ENCODE assay signal across 8 cellular contexts in the genomic region with DNA sequence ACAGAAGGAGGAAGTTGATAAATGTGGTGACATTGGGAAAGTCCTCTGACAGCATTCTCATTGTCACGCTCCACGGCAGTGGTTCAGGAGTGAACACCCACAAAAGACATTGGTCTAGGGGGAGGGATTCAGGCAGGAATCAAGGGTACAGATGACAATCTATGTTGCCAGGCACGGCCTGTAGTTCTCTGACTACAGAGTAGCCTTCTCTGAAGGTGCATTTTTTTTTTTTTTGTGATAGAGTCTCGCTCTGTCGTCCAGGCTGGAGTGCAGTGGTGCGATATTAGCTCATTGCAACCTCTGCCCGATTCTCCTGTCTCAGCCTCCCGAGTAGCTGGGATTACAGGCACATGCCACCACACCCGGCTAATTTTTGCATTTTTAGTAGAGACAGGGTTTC. TPM values are rescaled to one million over a fixed set of nuclear protein-coding genes. Genes with fewer than 3 reads are reported as not detected.
DNase-seq lines count a peak whose midpoint lies in the region; ATAC-seq lines count a peak whose summit lies in the region.

No MANE protein-coding gene starts in this region.

- H3K27me3 Mint-ChIP-seq in CD4-positive, alpha-beta memory T cell: peaks cover 0 to 1% of the 10 kb centered on the region in 2 donors
- peaks cover 4% of the 10 kb centered on the region for H3K27me3 Mint-ChIP-seq in activated CD4-positive, alpha-beta T cell treated with anti-CD3 and anti-CD28 coated beads, Interleukin-2, amount 10 ng/mL, durations not matched to agents 7 days and 5 days

- peaks cover 0 to 3% (median 0%) of the 10 kb centered on the region in 8 donors for H3K9me3 Mint-ChIP-seq in CD4-positive, alpha-beta memory T cell
- peaks cover 2% of the 10 kb centered on the region for H3K9me3 Mint-ChIP-seq in activated CD4-positive, alpha-beta T cell treated with anti-CD3 and anti-CD28 coated beads, Interleukin-2, amount 10 ng/mL, durations not matched to agents 7 days and 5 days

- ATAC-seq in GM19351 (IDR thresholded peaks at IDR 0.05; ENCODE audit: unreplicated experiment) (peak; percentile 49), HG03280 (IDR thresholded peaks at IDR 0.05; ENCODE audit: unreplicated experiment) (peak; percentile 43)

- H3K4me1 ChIP-seq in CD4-positive, alpha-beta memory T cell (ENCODE audit: insufficient read depth, low read length): no peaks in the 10 kb centered on the region

- intact Hi-C loops in CD4-positive, alpha-beta memory T cell (cut with micrococcal nuclease): no loop called here

- no peak overlapping the region for H3K4me3 ChIP-seq in CD4-positive, alpha-beta memory T cell (ENCODE audit: low read length in 2 of 2)

- peak overlapping the region in 3 of 7 donors; percentile 37 to 47 (median 44) for H3K27ac Mint-ChIP-seq in CD4-positive, alpha-beta memory T cell
- H3K27ac Mint-ChIP-seq in activated CD4-positive, alpha-beta T cell treated with anti-CD3 and anti-CD28 coated beads, Interleukin-2, amount 10 ng/mL, durations not matched to agents 7 days and 5 days: peak overlapping the region; percentile 69

- H3K9me3 ChIP-seq in CD4-positive, alpha-beta memory T cell (ENCODE audit: control insufficient read depth in 1 of 2, low read length in 2 of 2): no peaks in the 10 kb centered on the region

- POLR2A ChIA-PET in CD4-positive, alpha-beta memory T cell (lab: Charles Lee; ENCODE audit: partially characterized antibody): no interaction called here
- POLR2A ChIA-PET in activated CD4-positive, alpha-beta T cell treated with anti-CD3 and anti-CD28 coated beads, Interleukin-2, amount 10 ng/mL, durations not matched to agents 7 days and 5 days (lab: Charles Lee): no interaction called here

- peaks cover 2 to 11% (median 4%) of the 10 kb centered on the region in 4 donors for H3K4me1 Mint-ChIP-seq in CD4-positive, alpha-beta memory T cell
- peaks cover 30% of the 10 kb centered on the region for H3K4me1 Mint-ChIP-seq in activated CD4-positive, alpha-beta T cell treated with anti-CD3 and anti-CD28 coated beads, Interleukin-2, amount 10 ng/mL, durations not matched to agents 7 days and 5 days

- peak overlapping the region in 3 of 8 donors; percentile 53 to 69 (median 59) for H3K4me3 Mint-ChIP-seq in CD4-positive, alpha-beta memory T cell
- peak overlapping the region; percentile 42 for H3K4me3 Mint-ChIP-seq in activated CD4-positive, alpha-beta T cell treated with anti-CD3 and anti-CD28 coated beads, Interleukin-2, amount 10 ng/mL, durations not matched to agents 7 days and 5 days

- no peaks in the 10 kb centered on the region for H3K36me3 Mint-ChIP-seq in CD4-positive, alpha-beta memory T cell
- no peaks in the 10 kb centered on the region for H3K36me3 Mint-ChIP-seq in activated CD4-positive, alpha-beta T cell treated with anti-CD3 and anti-CD28 coated beads, Interleukin-2, amount 10 ng/mL, durations not matched to agents 7 days and 5 days (ENCODE audit: low read depth)

- peak; percentile 38 to 71 (median 51) for DNase-seq in CD4-positive, alpha-beta memory T cell
- peak; percentile 41 for DNase-seq in activated CD4-positive, alpha-beta T cell treated with anti-CD3 and anti-CD28 coated beads, Interleukin-2, amount 10 ng/mL, durations not matched to agents 7 days and 5 days
- DNase-seq in mucosa of gallbladder (ENCODE audit: low spot score) (peak; percentile 34), NCI-H2196 (lab: John Stamatoyannopoulos, UW; ENCODE audit: unreplicated experiment) (no peak), T1000 (lab: John Stamatoyannopoulos, UW) (no peak), NCI-H1436 treated with DMSO at 0.1 percent for 48 hours (lab: John Stamatoyannopoulos, UW) (no peak)

- CTCF ChIA-PET in CD4-positive, alpha-beta memory T cell (lab: Charles Lee; ENCODE audit: partially characterized antibody): interaction anchor here (0.7 kb wide), 1 partner anchor 208 kb away, joined by 4 read pairs; no protein-coding TSS in a partner anchor
- CTCF ChIA-PET in activated CD4-positive, alpha-beta T cell treated with anti-CD3 and anti-CD28 coated beads, Interleukin-2, amount 10 ng/mL, durations not matched to agents 7 days and 5 days (lab: Charles Lee): interaction anchor here (0.6 to 11.1 kb wide), 5 partner anchors 12 to 32 kb away, joined by 3 to 83 read pairs (median 3); a partner anchor contains a TSS

- no peaks in the 10 kb centered on the region for H3K27me3 ChIP-seq in CD4-positive, alpha-beta memory T cell (ENCODE audit: insufficient read depth, low read length)

- H3K36me3 ChIP-seq in CD4-positive, alpha-beta memory T cell (ENCODE audit: insufficient read depth, low read length): no peaks in the 10 kb centered on the region

- H3K27ac ChIP-seq in CD4-positive, alpha-beta memory T cell (ENCODE audit: low read depth, low read length): no peak overlapping the region

RNA-seq across cellular contexts. Expression of a gene that starts 7.4 kb away (rescaled TPM):
- total RNA-seq in CD4-positive, alpha-beta memory T cell: 100 to 1,000 TPM; 135 TPM
- 100 to 1,000 TPM; 142 to 203 TPM for polyA plus RNA-seq in CD4-positive, alpha-beta memory T cell
- 100 to 1,000 TPM; 163 to 165 TPM for total RNA-seq in activated CD4-positive, alpha-beta T cell treated with anti-CD3 and anti-CD28 coated beads, Interleukin-2, amount 10 ng/mL, durations not matched to agents 7 days and 5 days
- 119 TPM for total RNA-seq in mucosa of gallbladder

RNA-seq across cellular contexts. Expression of a gene that starts 12.4 kb away (rescaled TPM):
- 10 to 100 TPM; 23.8 to 25.0 TPM for total RNA-seq in CD4-positive, alpha-beta memory T cell
- 10 to 100 TPM; 13.7 to 16.3 TPM for polyA plus RNA-seq in CD4-positive, alpha-beta memory T cell
- total RNA-seq in activated CD4-positive, alpha-beta T cell treated with anti-CD3 and anti-CD28 coated beads, Interleukin-2, amount 10 ng/mL, durations not matched to agents 7 days and 5 days: 100 to 1,000 TPM; 129 to 130 TPM
- total RNA-seq in mucosa of gallbladder: 26.2 TPM

RNA-seq across cellular contexts. Expression of a gene that starts 38.3 kb away (rescaled TPM):
- 10 to 100 TPM; 16.4 to 19.0 TPM for total RNA-seq in CD4-positive, alpha-beta memory T cell
- polyA plus RNA-seq in CD4-positive, alpha-beta memory T cell: 100 to 1,000 TPM in 1 of 2 donors, 10 to 100 TPM in 1; 82.0 to 101 TPM
- 10 to 100 TPM; 53.3 to 63.2 TPM for total RNA-seq in activated CD4-positive, alpha-beta T cell treated with anti-CD3 and anti-CD28 coated beads, Interleukin-2, amount 10 ng/mL, durations not matched to agents 7 days and 5 days
- total RNA-seq in mucosa of gallbladder: 25.2 TPM

Comparison
In these comparisons a context has a peak if more than half of its experiments do, and no peak if none do; other contexts are left out.
1. DNase-seq: peak in CD4-positive, alpha-beta memory T cell (5 of 5), activated CD4-positive, alpha-beta T cell treated with anti-CD3 and anti-CD28 coated beads, Interleukin-2, amount 10 ng/mL, durations not matched to agents 7 days and 5 days (single experiment) and mucosa of gallbladder (single experiment); none in NCI-H2196 (single experiment), T1000 (single experiment) and NCI-H1436 treated with DMSO at 0.1 percent for 48 hours (single experiment).